Comparison of ENCODE assay signal across 25 cellular contexts in genomic region chr6:100988391-100988999, GRCh38.
"Had no signal": no experiment of that assay in that cellular context is flagged by ENCODE, and none has a peak within 500 bp of the region (broad histone marks: within the 10 kb centered on the region; RNA-seq: fewer than 3 reads in every experiment).

No MANE protein-coding gene starts in this region.

- ATAC-seq: effector memory CD8-positive, alpha-beta T cell; gastrocnemius medialis; left lobe of liver; naive thymus-derived CD4-positive, alpha-beta T cell; psoas muscle; right cardiac atrium; stimulated activated effector memory CD8-positive, alpha-beta T cell treated with anti-CD3 and anti-CD28 coated beads, Interleukin-12 subunit alpha, Interleukin-12 subunit beta, amount 100 ng/mL, for 72 hours had no signal

- H3K36me3 Mint-ChIP-seq: stimulated activated effector memory CD8-positive, alpha-beta T cell treated with anti-CD3 and anti-CD28 coated beads, Interleukin-12 subunit alpha, Interleukin-12 subunit beta, amount 100 ng/mL, for 72 hours; type B pancreatic cell had no signal

- DNase-seq: cortex of kidney; effector memory CD8-positive, alpha-beta T cell; foreskin fibroblast; gastrocnemius medialis; head of caudate nucleus; kidney; mesenchymal stem cell; naive thymus-derived CD4-positive, alpha-beta T cell; nephron progenitor cell; nucleus accumbens; posterior cingulate gyrus; psoas muscle; right cardiac atrium; sigmoid colon; stimulated activated CD4-positive, alpha-beta T cell treated with anti-CD3 and anti-CD28 coated beads, Interleukin-2, amount 100 ng/mL, for 24 hours; stimulated activated CD4-positive, alpha-beta T cell treated with anti-CD3 and anti-CD28 coated beads, Interleukin-4, amount 100 ng/mL, for 24 hours; stimulated activated naive CD4-positive, alpha-beta T cell treated with Interleukin-2 at 50 U/mL for 16 hours; stomach; testis; tibial artery had no signal

- H3K36me3 ChIP-seq: gastrocnemius medialis, sigmoid colon, stomach, tibial artery had no signal

- H3K4me1 ChIP-seq: gastrocnemius medialis, psoas muscle, sigmoid colon, stomach, testis had no signal

- H3K27ac ChIP-seq: gastrocnemius medialis, psoas muscle, sigmoid colon, stomach, testis, tibial artery had no signal

- H3K4me3 ChIP-seq: gastrocnemius medialis, psoas muscle, sigmoid colon, stomach, testis, tibial artery had no signal

- H3K27ac Mint-ChIP-seq: effector memory CD8-positive, alpha-beta T cell; mesothelial cell of epicardium; naive thymus-derived CD4-positive, alpha-beta T cell; nephron progenitor cell; stimulated activated effector memory CD8-positive, alpha-beta T cell treated with anti-CD3 and anti-CD28 coated beads, Interleukin-12 subunit alpha, Interleukin-12 subunit beta, amount 100 ng/mL, for 72 hours; type B pancreatic cell had no signal

- H3K4me1 Mint-ChIP-seq: naive thymus-derived CD4-positive, alpha-beta T cell; nephron progenitor cell; stimulated activated effector memory CD8-positive, alpha-beta T cell treated with anti-CD3 and anti-CD28 coated beads, Interleukin-12 subunit alpha, Interleukin-12 subunit beta, amount 100 ng/mL, for 72 hours had no signal

- H3K27me3 ChIP-seq: gastrocnemius medialis, sigmoid colon, stomach, testis, tibial artery had no signal

- H3K9me3 ChIP-seq: gastrocnemius medialis, stomach, testis had no signal

- H3K27me3 Mint-ChIP-seq: type B pancreatic cell had no signal

- H3K9me3 Mint-ChIP-seq: effector memory CD8-positive, alpha-beta T cell; type B pancreatic cell had no signal

- FAIRE-seq: endometrium, kidney had no signal

- H3K4me3 Mint-ChIP-seq: effector memory CD8-positive, alpha-beta T cell; mesothelial cell of epicardium; naive thymus-derived CD4-positive, alpha-beta T cell; nephron progenitor cell; stimulated activated effector memory CD8-positive, alpha-beta T cell treated with anti-CD3 and anti-CD28 coated beads, Interleukin-12 subunit alpha, Interleukin-12 subunit beta, amount 100 ng/mL, for 72 hours; type B pancreatic cell had no signal
